In the genomic region with DNA sequence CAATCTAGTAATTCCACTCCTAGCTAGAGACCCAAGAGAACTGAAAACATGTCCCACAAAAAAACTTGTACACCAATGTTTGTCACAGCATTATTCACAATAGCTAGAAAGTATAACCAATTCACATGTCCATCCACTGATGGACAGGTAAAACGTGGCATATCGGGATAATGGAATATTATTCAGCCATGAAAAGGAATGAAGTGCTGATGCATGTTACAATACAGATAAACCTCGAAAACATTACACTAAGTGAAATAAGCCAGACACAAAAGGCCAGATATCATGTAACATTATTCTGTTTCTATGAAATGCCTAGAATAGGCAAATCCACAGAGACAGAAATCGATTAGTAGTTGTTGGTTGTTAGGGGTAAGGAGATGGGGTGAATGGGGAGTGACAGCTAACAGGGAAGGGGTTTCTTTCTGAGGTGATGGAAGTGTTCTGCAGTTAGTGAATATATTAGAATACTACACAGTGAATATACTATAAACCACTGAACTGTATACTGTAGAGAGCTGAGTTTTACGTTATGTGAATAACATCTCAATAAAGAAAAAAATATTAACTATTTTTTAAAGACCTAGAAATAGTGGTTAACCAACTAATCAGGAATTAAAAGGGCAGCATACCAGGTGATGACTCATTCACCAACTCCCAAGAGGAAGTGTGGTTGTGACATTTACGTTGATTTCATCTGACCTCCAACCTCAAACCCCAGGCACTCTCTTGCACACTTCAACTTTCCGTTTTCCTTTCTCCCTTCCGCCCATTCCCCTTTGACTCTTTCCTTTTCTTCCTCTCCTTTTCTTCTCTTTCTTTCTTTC, we compare ENCODE assay signal across 7 cellular contexts. TPM values are rescaled to one million over a fixed set of nuclear protein-coding genes. Genes with fewer than 3 reads are reported as not detected.
DNase-seq lines count a peak whose midpoint lies in the region; ATAC-seq, FAIRE-seq and TF ChIP-seq lines count a peak whose summit lies in the region.

No MANE protein-coding gene starts in this region.

- H3K27me3 ChIP-seq in mesendoderm (ENCODE audit: insufficient read depth, low read length, poor library complexity), result no peaks in the 10 kb centered on the region

- no peak overlapping the region for H3K4me3 ChIP-seq in mesendoderm (ENCODE audit: low read length)
- H3K4me3 ChIP-seq in coronary artery, result no peak overlapping the region
- H3K4me3 ChIP-seq in kidney (ENCODE audit: low read length in 2 of 2), result no peak overlapping the region

- no CpG with 5 or more reads among the region's 8 CpGs for WGBS in mesendoderm (ENCODE audit: extremely low coverage, insufficient coverage, low lambda C conversion rate)

- H2BK120ac ChIP-seq in mesendoderm (ENCODE audit: low read depth, low read length), result no peak overlapping the region

- no peak overlapping the region for H3K27ac ChIP-seq in mesendoderm (ENCODE audit: low read depth, low read length)
- no peak overlapping the region for H3K27ac ChIP-seq in coronary artery
- H3K27ac ChIP-seq in kidney (ENCODE audit: low read depth in 2 of 2, low read length in 2 of 2), result no peak overlapping the region

- H4K5ac ChIP-seq in mesendoderm (ENCODE audit: low read length), result no peak overlapping the region

- peak; percentile 62 for ATAC-seq in GM18858 (IDR thresholded peaks at IDR 0.05; ENCODE audit: unreplicated experiment)
- peak; percentile 57 for ATAC-seq in HG02938 (IDR thresholded peaks at IDR 0.05; ENCODE audit: unreplicated experiment)

- H2BK15ac ChIP-seq in mesendoderm (replicated peaks; ENCODE audit: low read depth), result no peak overlapping the region

- H2AK5ac ChIP-seq in mesendoderm (ENCODE audit: low read length), result no peak overlapping the region

- intact Hi-C loops in kidney (cut with DNase I), result no loop called here

- H3K79me2 ChIP-seq in mesendoderm (ENCODE audit: control insufficient read depth, insufficient read depth, low read length), result no peaks in the 10 kb centered on the region

- DNase-seq in T1000 (lab: John Stamatoyannopoulos, UW), result peak; percentile 64
- peak; percentile 70 for DNase-seq in mesendoderm
- no peak for DNase-seq in coronary artery (ENCODE audit: low spot score)
- DNase-seq in kidney, result no peak
- no peak for DNase-seq in NCI-H128 (lab: John Stamatoyannopoulos, UW; ENCODE audit: unreplicated experiment)

- no peak overlapping the region for H3K56ac ChIP-seq in mesendoderm (ENCODE audit: low read length)

- H3K23ac ChIP-seq in mesendoderm (ENCODE audit: low read length), result no peak overlapping the region

- H2BK5ac ChIP-seq in mesendoderm (ENCODE audit: low read length), result no peak overlapping the region

- FAIRE-seq in kidney (lab: Jason Lieb, UNC), result no peak

- H3K4ac ChIP-seq in mesendoderm (ENCODE audit: low read depth, low read length), result no peak overlapping the region

- no peaks in the 10 kb centered on the region for H3K9me3 ChIP-seq in kidney (ENCODE audit: control insufficient read depth in 1 of 2, low read length in 2 of 2)

- H3K79me1 ChIP-seq in mesendoderm (ENCODE audit: low read length), result no peaks in the 10 kb centered on the region

- TF ChIP-seq CTCF in coronary artery (IDR thresholded peaks at IDR 0.05), result no peak
- TF ChIP-seq CTCF in kidney (IDR thresholded peaks at IDR 0.05; ENCODE audit: borderline replicate concordance, extremely low read depth, insufficient read depth), result no peak

- no peak overlapping the region for H3K9ac ChIP-seq in mesendoderm (ENCODE audit: low read length)
- no peak overlapping the region for H3K9ac ChIP-seq in kidney (ENCODE audit: low read length in 2 of 2)

- no peak overlapping the region for H3K18ac ChIP-seq in mesendoderm (ENCODE audit: low read length)

- no peak overlapping the region for H4K8ac ChIP-seq in mesendoderm (ENCODE audit: low read depth, low read length)

- no peaks in the 10 kb centered on the region for H3K36me3 ChIP-seq in mesendoderm (ENCODE audit: control insufficient read depth, insufficient read depth, low read length)
- no peaks in the 10 kb centered on the region for H3K36me3 ChIP-seq in kidney (ENCODE audit: control insufficient read depth in 1 of 2, insufficient read depth in 2 of 2, low read length in 2 of 2)

- H3K4me1 ChIP-seq in mesendoderm (ENCODE audit: control insufficient read depth, low read depth, low read length), result no peaks in the 10 kb centered on the region
- no peaks in the 10 kb centered on the region for H3K4me1 ChIP-seq in kidney (ENCODE audit: control insufficient read depth in 1 of 2, insufficient read depth in 1 of 2, low read depth in 1 of 2, low read length in 2 of 2)

- H3K4me2 ChIP-seq in mesendoderm (ENCODE audit: low read length), result no peak overlapping the region

RNA-seq across cellular contexts. Expression of a gene that starts 48.6 kb away (rescaled TPM):
- 14.3 TPM for polyA plus RNA-seq in mesendoderm (2013, experiment 1 of 2)
- polyA plus RNA-seq in mesendoderm (2013, experiment 2 of 2), result 14.0 TPM
- total RNA-seq in kidney, result 20.5 TPM
- polyA plus RNA-seq in kidney (ENCODE audit: insufficient read depth, low read depth, low replicate concordance), result 1.1 TPM

Comparison
In these comparisons a context has a peak if more than half of its experiments do, and no peak if none do; other contexts are left out.
1. DNase-seq: peak in T1000 (single experiment) and mesendoderm (single experiment); none in coronary artery (single experiment), kidney (single experiment) and NCI-H128 (single experiment).